ENCODE assay signal across 1 cellular context in the genomic region with DNA sequence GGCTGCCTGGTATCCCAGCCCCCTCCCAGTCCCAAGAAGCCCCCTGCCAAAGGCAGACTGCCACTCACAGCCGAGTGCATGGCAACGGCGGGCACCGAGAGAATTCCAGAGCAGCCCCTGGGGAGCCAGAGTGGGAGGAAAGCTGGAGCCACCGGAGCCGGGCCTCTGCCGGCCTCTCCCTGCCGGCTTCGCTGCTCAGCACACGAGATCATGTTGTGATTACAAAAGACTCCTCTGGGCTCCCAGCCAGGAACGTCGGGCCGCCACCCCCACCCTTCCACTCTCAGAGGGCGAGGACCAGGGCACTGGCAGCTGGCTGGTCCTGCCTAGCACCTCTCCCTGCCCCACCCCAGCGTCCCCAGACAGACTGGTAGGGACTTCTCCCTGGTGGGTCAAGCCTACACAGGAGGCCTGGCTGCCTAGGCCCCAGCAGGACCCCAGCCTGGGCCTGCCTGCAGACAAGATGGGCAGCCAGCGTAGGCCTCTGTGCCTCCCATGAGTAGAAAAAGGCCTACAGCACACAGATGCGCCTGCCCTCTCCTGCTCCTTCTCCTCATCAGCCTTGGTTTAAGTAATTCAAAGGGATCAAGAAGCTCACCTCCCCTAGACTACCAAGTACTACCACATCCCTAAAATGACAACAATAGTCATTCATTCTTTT.
A peak's percentile ranks its signal among the peaks of the same experiment; 100 is the strongest.
TF ChIP-seq lines count a peak whose summit lies in the region.

A gene (minus strand): TSS at position 200 of the 661 bp plus-strand sequence. CDS start 120 bp downstream, at position 80.

TF ChIP-seq in SK-N-SH, 30 proteins besides CTCF, POLR2A, EP300 and RAD21:
- TF ChIP-seq JUND (IDR thresholded peaks at IDR 0.05) (no peak), YY1 (IDR thresholded peaks at IDR 0.05; ENCODE audit: low read depth) (no peak), RXRA (IDR thresholded peaks at IDR 0.05; ENCODE audit: borderline replicate concordance, low read depth) (no peak), GATA2 (CRISPR knock-in tag; IDR thresholded peaks at IDR 0.05) (peak; percentile 65), NRF1 (IDR thresholded peaks at IDR 0.05; ENCODE audit: low read depth, low read length) (no peak), FOSL2 (IDR thresholded peaks at IDR 0.05; ENCODE audit: borderline replicate concordance, low read depth) (no peak), ELF1 (IDR thresholded peaks at IDR 0.05) (no peak), MEF2A (IDR thresholded peaks at IDR 0.05; ENCODE audit: borderline replicate concordance, low read depth) (no peak), MXI1 (IDR thresholded peaks at IDR 0.05; ENCODE audit: low read depth, low read length) (peak; percentile 82), RCOR1 (IDR thresholded peaks at IDR 0.05; ENCODE audit: low read length) (no peak), RFX5 (IDR thresholded peaks at IDR 0.05; ENCODE audit: low read length) (no peak), FOXM1 (IDR thresholded peaks at IDR 0.05; ENCODE audit: low read depth) (no peak), FOXJ3 (CRISPR knock-in tag; IDR thresholded peaks at IDR 0.05) (no peak), TAF1 (IDR thresholded peaks at IDR 0.05; ENCODE audit: borderline replicate concordance, low read depth, low read length) (peak; percentile 61; the same call in 1 of the 2 replicates), CHD2 (IDR thresholded peaks at IDR 0.05; ENCODE audit: low read length, partially characterized antibody) (peak; percentile 91), GABPA (IDR thresholded peaks at IDR 0.05; ENCODE audit: low read depth) (no peak), TEAD4 (IDR thresholded peaks at IDR 0.05; ENCODE audit: borderline replicate concordance, insufficient read depth) (no peak), SMC3 (IDR thresholded peaks at IDR 0.05; ENCODE audit: low read depth, low read length) (no peak), TCF12 (IDR thresholded peaks at IDR 0.05) (peak; percentile 63), EZH2phosphoT487 (IDR thresholded peaks at IDR 0.05; ENCODE audit: borderline replicate concordance, low read depth) (no peak), NFIC (IDR thresholded peaks at IDR 0.05; ENCODE audit: borderline replicate concordance) (peak; percentile 94), SIN3A (IDR thresholded peaks at IDR 0.05; ENCODE audit: borderline replicate concordance, low read depth, low read length) (peak; percentile 80; the same call in 1 of the 2 replicates), POLR2AphosphoS5 (IDR thresholded peaks at IDR 0.05; ENCODE audit: low read depth, low read length) (peak; percentile 80)
- TF ChIP-seq, protein P1, sequence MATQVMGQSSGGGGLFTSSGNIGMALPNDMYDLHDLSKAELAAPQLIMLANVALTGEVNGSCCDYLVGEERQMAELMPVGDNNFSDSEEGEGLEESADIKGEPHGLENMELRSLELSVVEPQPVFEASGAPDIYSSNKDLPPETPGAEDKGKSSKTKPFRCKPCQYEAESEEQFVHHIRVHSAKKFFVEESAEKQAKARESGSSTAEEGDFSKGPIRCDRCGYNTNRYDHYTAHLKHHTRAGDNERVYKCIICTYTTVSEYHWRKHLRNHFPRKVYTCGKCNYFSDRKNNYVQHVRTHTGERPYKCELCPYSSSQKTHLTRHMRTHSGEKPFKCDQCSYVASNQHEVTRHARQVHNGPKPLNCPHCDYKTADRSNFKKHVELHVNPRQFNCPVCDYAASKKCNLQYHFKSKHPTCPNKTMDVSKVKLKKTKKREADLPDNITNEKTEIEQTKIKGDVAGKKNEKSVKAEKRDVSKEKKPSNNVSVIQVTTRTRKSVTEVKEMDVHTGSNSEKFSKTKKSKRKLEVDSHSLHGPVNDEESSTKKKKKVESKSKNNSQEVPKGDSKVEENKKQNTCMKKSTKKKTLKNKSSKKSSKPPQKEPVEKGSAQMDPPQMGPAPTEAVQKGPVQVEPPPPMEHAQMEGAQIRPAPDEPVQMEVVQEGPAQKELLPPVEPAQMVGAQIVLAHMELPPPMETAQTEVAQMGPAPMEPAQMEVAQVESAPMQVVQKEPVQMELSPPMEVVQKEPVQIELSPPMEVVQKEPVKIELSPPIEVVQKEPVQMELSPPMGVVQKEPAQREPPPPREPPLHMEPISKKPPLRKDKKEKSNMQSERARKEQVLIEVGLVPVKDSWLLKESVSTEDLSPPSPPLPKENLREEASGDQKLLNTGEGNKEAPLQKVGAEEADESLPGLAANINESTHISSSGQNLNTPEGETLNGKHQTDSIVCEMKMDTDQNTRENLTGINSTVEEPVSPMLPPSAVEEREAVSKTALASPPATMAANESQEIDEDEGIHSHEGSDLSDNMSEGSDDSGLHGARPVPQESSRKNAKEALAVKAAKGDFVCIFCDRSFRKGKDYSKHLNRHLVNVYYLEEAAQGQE (IDR thresholded peaks at IDR 0.05; ENCODE audit: low read depth, low read length), result peak; percentile 26; the same call in 1 of the 2 replicates
- TF ChIP-seq, protein P2, sequence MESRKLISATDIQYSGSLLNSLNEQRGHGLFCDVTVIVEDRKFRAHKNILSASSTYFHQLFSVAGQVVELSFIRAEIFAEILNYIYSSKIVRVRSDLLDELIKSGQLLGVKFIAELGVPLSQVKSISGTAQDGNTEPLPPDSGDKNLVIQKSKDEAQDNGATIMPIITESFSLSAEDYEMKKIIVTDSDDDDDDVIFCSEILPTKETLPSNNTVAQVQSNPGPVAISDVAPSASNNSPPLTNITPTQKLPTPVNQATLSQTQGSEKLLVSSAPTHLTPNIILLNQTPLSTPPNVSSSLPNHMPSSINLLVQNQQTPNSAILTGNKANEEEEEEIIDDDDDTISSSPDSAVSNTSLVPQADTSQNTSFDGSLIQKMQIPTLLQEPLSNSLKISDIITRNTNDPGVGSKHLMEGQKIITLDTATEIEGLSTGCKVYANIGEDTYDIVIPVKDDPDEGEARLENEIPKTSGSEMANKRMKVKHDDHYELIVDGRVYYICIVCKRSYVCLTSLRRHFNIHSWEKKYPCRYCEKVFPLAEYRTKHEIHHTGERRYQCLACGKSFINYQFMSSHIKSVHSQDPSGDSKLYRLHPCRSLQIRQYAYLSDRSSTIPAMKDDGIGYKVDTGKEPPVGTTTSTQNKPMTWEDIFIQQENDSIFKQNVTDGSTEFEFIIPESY (IDR thresholded peaks at IDR 0.05; ENCODE audit: borderline replicate concordance, low read depth), result no peak
- TF ChIP-seq, protein P3, sequence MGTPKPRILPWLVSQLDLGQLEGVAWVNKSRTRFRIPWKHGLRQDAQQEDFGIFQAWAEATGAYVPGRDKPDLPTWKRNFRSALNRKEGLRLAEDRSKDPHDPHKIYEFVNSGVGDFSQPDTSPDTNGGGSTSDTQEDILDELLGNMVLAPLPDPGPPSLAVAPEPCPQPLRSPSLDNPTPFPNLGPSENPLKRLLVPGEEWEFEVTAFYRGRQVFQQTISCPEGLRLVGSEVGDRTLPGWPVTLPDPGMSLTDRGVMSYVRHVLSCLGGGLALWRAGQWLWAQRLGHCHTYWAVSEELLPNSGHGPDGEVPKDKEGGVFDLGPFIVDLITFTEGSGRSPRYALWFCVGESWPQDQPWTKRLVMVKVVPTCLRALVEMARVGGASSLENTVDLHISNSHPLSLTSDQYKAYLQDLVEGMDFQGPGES (IDR thresholded peaks at IDR 0.05; ENCODE audit: low read depth, low read length), result no peak
- TF ChIP-seq, protein P4, sequence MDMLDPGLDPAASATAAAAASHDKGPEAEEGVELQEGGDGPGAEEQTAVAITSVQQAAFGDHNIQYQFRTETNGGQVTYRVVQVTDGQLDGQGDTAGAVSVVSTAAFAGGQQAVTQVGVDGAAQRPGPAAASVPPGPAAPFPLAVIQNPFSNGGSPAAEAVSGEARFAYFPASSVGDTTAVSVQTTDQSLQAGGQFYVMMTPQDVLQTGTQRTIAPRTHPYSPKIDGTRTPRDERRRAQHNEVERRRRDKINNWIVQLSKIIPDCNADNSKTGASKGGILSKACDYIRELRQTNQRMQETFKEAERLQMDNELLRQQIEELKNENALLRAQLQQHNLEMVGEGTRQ (IDR thresholded peaks at IDR 0.05; ENCODE audit: borderline replicate concordance, low read depth, low read length), result no peak
- TF ChIP-seq, protein P5, sequence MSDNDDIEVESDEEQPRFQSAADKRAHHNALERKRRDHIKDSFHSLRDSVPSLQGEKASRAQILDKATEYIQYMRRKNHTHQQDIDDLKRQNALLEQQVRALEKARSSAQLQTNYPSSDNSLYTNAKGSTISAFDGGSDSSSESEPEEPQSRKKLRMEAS (IDR thresholded peaks at IDR 0.05; ENCODE audit: low read depth), result peak; percentile 89
- TF ChIP-seq, protein P6, sequence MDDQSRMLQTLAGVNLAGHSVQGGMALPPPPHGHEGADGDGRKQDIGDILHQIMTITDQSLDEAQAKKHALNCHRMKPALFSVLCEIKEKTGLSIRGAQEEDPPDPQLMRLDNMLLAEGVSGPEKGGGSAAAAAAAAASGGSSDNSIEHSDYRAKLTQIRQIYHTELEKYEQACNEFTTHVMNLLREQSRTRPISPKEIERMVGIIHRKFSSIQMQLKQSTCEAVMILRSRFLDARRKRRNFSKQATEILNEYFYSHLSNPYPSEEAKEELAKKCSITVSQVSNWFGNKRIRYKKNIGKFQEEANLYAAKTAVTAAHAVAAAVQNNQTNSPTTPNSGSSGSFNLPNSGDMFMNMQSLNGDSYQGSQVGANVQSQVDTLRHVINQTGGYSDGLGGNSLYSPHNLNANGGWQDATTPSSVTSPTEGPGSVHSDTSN (IDR thresholded peaks at IDR 0.05), result peak; percentile 42; the same call in 1 of the 2 replicates
- TF ChIP-seq, protein P7, sequence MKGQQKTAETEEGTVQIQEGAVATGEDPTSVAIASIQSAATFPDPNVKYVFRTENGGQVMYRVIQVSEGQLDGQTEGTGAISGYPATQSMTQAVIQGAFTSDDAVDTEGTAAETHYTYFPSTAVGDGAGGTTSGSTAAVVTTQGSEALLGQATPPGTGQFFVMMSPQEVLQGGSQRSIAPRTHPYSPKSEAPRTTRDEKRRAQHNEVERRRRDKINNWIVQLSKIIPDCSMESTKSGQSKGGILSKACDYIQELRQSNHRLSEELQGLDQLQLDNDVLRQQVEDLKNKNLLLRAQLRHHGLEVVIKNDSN (IDR thresholded peaks at IDR 0.05; ENCODE audit: borderline replicate concordance, low read depth), result no peak
TF ChIP-seq in SK-N-SH: peak in this region for 11.
